Comparison of ENCODE assay signal across 8 cellular contexts in the genomic region with DNA sequence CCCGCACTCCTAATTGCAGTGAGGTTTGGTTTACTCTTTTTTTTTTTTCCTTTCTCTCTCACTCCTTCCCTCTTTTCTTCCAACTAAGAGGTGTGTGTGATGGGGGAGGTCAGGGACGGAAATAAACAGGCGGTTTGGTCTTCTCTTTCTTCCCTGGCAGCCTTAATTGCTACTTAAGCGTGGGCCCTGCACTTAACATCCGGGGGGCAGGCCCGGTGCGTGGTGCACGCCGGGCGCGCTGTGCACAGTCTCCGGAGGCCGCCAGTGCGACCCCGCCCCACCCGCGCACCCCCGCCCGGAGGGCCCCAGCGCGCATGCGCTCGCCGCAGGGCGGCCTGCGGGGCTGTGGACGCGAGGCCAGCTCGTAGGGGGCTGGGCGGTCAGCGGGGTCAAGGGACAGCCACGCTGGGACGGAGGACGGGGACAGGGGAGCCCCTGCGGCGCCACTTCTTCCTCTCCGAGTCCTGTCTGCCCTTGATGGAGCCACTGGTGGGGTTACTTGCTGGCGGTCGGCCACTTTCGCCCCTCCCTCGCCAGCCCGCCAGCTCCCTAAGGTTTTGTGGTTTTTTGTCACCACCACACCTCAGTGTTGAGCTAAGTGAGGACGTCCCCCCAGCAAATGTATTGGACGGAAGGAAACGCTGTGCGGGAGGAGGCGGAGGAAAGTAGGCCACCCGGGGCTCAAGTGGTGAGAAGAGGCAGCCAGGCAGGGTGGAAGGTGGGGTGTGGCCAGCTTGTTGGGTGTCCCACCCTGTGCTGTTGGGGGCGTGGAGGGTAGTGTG.
DNase-seq lines count a peak whose midpoint lies in the region; ATAC-seq and TF ChIP-seq lines count a peak whose summit lies in the region.

No MANE protein-coding gene starts in this region.

- no peak for DNase-seq in AG04450 (ENCODE audit: low read depth, low spot score)
- peak; percentile 30 for DNase-seq in M059J (ENCODE audit: low read depth)
- peak; percentile 53 to 93 (median 69) for DNase-seq in T-helper 2 cell
- DNase-seq in astrocyte of the cerebellum (ENCODE audit: low read depth), result no peak
- peak; percentile 94 for DNase-seq in iPS-NIHi7 (ENCODE audit: extremely low spot score)
- peak; percentile 68 to 75 for DNase-seq in stimulated activated CD4-positive, alpha-beta T cell treated with anti-CD3 and anti-CD28 coated beads, Interleukin-15, amount 100 ng/mL, for 1 hour (ENCODE audit: low read depth in 1 of 2, low spot score in 1 of 2)

- TF ChIP-seq CTCF in AG04450 (IDR thresholded peaks at IDR 0.05; ENCODE audit: low read depth, low read length), result no peak
- TF ChIP-seq CTCF in astrocyte of the cerebellum (IDR thresholded peaks at IDR 0.05; ENCODE audit: low read depth, low read length, missing control alignments), result no peak

- H3K27me3 ChIP-seq in AG04450 (ENCODE audit: control insufficient read depth, insufficient read depth, low read length), result peaks cover 31% of the 10 kb centered on the region

- H3K4me3 ChIP-seq in AG04450 (ENCODE audit: low read depth, low read length), result peak overlapping the region; percentile 44
- peak overlapping the region; percentile 32 for H3K4me3 ChIP-seq in astrocyte of the cerebellum (ENCODE audit: low read depth, low read length)

- in situ Hi-C loops in astrocyte of the cerebellum (cut with HindIII; ENCODE audit: low sequenced_read_pairs), result no loop called here

- POLR2A ChIA-PET in AG04450 (lab: Yijun Ruan, JAX), result no interaction called here

- peak overlapping the region; percentile 11 for H3K27ac ChIP-seq in AG04450 (ENCODE audit: low read depth, low read length)

- H3K9me3 ChIP-seq in AG04450 (ENCODE audit: control insufficient read depth, insufficient read depth, low read length), result no peaks in the 10 kb centered on the region

- CTCF ChIA-PET in AG04450 (lab: Charles Lee), result interaction anchor here (0.9 kb wide), 1 partner anchor 326 kb away, joined by 4 read pairs; no protein-coding TSS in a partner anchor

- ATAC-seq in GM19025 (IDR thresholded peaks at IDR 0.05; ENCODE audit: low read depth, unreplicated experiment) (peak; percentile 51), GM21786 (IDR thresholded peaks at IDR 0.05; ENCODE audit: unreplicated experiment) (no peak)

Comparison
In these comparisons a context has a peak if more than half of its experiments do, and no peak if none do; other contexts are left out.
1. DNase-seq: peak in M059J (single experiment), T-helper 2 cell (5 of 5), iPS-NIHi7 (single experiment) and stimulated activated CD4-positive, alpha-beta T cell treated with anti-CD3 and anti-CD28 coated beads, Interleukin-15, amount 100 ng/mL, for 1 hour (2 of 2); none in AG04450 (single experiment) and astrocyte of the cerebellum (single experiment).